Comparison of ENCODE assay signal across 8 cellular contexts in the genomic region with DNA sequence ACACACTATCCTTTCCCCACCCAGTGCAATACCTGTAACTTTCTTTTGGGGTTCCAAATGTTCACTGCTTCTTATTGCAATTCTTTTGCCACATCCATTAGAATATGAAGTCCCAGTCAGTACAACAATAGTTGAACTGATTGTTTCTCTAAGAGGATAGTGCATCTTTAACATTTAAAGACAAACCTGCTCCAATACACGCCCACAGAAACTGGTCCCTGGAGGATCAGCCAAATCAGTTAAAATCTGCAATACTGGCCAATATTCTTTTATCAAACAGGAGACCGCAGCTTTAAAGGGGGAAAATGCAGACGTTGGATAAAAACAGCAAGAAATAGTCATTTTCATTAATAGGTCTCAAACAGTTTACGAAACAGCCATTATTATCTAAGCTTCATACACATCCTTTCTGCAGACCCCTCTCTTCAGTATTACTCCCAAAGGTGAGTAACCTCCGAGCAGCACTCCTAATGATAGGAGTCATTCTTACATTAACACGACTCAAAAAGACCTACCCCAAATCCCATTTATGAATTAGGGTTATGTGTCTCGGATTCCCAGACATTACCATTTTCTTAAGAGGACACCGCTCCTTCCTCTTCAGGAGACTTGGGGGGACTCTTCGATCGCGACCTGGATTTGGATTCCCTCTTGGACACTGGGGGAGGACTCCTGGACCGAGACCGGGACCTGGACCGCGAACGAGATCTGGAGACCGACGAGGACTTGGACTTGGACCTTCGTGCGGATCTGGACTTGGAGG. TPM values are rescaled to one million over a fixed set of nuclear protein-coding genes. Genes with fewer than 3 reads are reported as not detected.
DNase-seq lines count a peak whose midpoint lies in the region; ATAC-seq and TF ChIP-seq lines count a peak whose summit lies in the region.

No MANE protein-coding gene starts in this region.

- no peaks in the 10 kb centered on the region for H3K9me3 ChIP-seq in CD4-positive, CD25-positive, alpha-beta regulatory T cell (ENCODE audit: control insufficient read depth in 2 of 2, low read length in 2 of 2)
- H3K9me3 ChIP-seq in MM.1S (replicated peaks; ENCODE audit: insufficient read depth, low read length), result no peaks in the 10 kb centered on the region

- peak overlapping the region; percentile 99 for H3K9ac ChIP-seq in MM.1S (ENCODE audit: low read length)

- H3F3A ChIP-seq in MM.1S (ENCODE audit: insufficient read depth, low read length), result peaks cover 58% of the 10 kb centered on the region

- peak overlapping the region; percentile 88 to 97 (median 96) for H3K4me3 Mint-ChIP-seq in CD4-positive, CD25-positive, alpha-beta regulatory T cell
- peak overlapping the region; percentile 92 for H3K4me3 Mint-ChIP-seq in natural killer cell treated with Interleukin-12 subunit alpha and Interleukin-12 subunit beta and Interleukin-15 and Interleukin-18, amount 100 ng/mL, for 72 hours

- H3K36me3 Mint-ChIP-seq in CD4-positive, CD25-positive, alpha-beta regulatory T cell, result peaks cover 40% of the 10 kb centered on the region
- H3K36me3 Mint-ChIP-seq in natural killer cell treated with Interleukin-12 subunit alpha and Interleukin-12 subunit beta and Interleukin-15 and Interleukin-18, amount 100 ng/mL, for 72 hours, result peaks cover 39% of the 10 kb centered on the region

- H2AFZ ChIP-seq in MM.1S (ENCODE audit: low read length), result no peak overlapping the region

- H3K27me3 Mint-ChIP-seq in CD4-positive, CD25-positive, alpha-beta regulatory T cell, result peaks cover 10% of the 10 kb centered on the region
- no peaks in the 10 kb centered on the region for H3K27me3 Mint-ChIP-seq in natural killer cell treated with Interleukin-12 subunit alpha and Interleukin-12 subunit beta and Interleukin-15 and Interleukin-18, amount 100 ng/mL, for 72 hours

- TF ChIP-seq CTCF in MM.1S (IDR thresholded peaks at IDR 0.05; ENCODE audit: low read length) (no peak), omental fat pad (IDR thresholded peaks at IDR 0.05) (no peak)

- H3K4me2 ChIP-seq in MM.1S (ENCODE audit: low read depth, low read length), result peak overlapping the region; percentile 83

- H3K27ac Mint-ChIP-seq in CD4-positive, CD25-positive, alpha-beta regulatory T cell, result peak overlapping the region; percentile 94 to 99 (median 99)
- peak overlapping the region; percentile 79 to 87 for H3K27ac Mint-ChIP-seq in natural killer cell treated with Interleukin-12 subunit alpha and Interleukin-12 subunit beta and Interleukin-15 and Interleukin-18, amount 100 ng/mL, for 72 hours

- peaks cover 76% of the 10 kb centered on the region for H3K79me2 ChIP-seq in MM.1S (ENCODE audit: low read length)

- peaks cover 45% of the 10 kb centered on the region for H3K36me3 ChIP-seq in CD4-positive, CD25-positive, alpha-beta regulatory T cell (ENCODE audit: control insufficient read depth, insufficient read depth, low read length)
- peaks cover 33% of the 10 kb centered on the region for H3K36me3 ChIP-seq in MM.1S (replicated peaks; ENCODE audit: insufficient read depth, low read length)

- peak overlapping the region; percentile 99 for H3K27ac ChIP-seq in CD4-positive, CD25-positive, alpha-beta regulatory T cell (ENCODE audit: insufficient read depth, low read length, poor library complexity, severe bottlenecking)
- H3K27ac ChIP-seq in MM.1S (ENCODE audit: low read length) (peak overlapping the region; percentile 92), cingulate gyrus (ENCODE audit: low read depth, low read length) (peak overlapping the region; percentile 96)

- peaks cover 33% of the 10 kb centered on the region for H4K20me1 ChIP-seq in MM.1S (ENCODE audit: insufficient read depth, low read length)

- peaks cover 0 to 3% (median 0%) of the 10 kb centered on the region in 7 donors for H3K9me3 Mint-ChIP-seq in CD4-positive, CD25-positive, alpha-beta regulatory T cell
- H3K9me3 Mint-ChIP-seq in natural killer cell treated with Interleukin-12 subunit alpha and Interleukin-12 subunit beta and Interleukin-15 and Interleukin-18, amount 100 ng/mL, for 72 hours, result no peaks in the 10 kb centered on the region

- ATAC-seq in CD4-positive, CD25-positive, alpha-beta regulatory T cell (ENCODE audit: low read depth in 2 of 2), result no peak
- ATAC-seq in natural killer cell treated with Interleukin-12 subunit alpha and Interleukin-12 subunit beta and Interleukin-15 and Interleukin-18, amount 100 ng/mL, for 72 hours, result no peak
- ATAC-seq in omental fat pad (ENCODE audit: low FRiP score) (no peak), HG03432 (IDR thresholded peaks at IDR 0.05; ENCODE audit: unreplicated experiment) (no peak)

- peaks cover 69% of the 10 kb centered on the region for H3K4me1 ChIP-seq in CD4-positive, CD25-positive, alpha-beta regulatory T cell (ENCODE audit: control insufficient read depth, insufficient read depth, low read length, poor library complexity, severe bottlenecking)
- peaks cover 19% of the 10 kb centered on the region for H3K4me1 ChIP-seq in MM.1S (ENCODE audit: low read length)

- H3K9me2 ChIP-seq in MM.1S (replicated peaks; ENCODE audit: insufficient read depth, low read length), result no peaks in the 10 kb centered on the region

- no peak for DNase-seq in CD4-positive, CD25-positive, alpha-beta regulatory T cell
- DNase-seq in MM.1S (peak; percentile 47), DMS153 (lab: John Stamatoyannopoulos, UW) (no peak), omental fat pad (ENCODE audit: low spot score) (no peak), midbrain (lab: John Stamatoyannopoulos, UW) (no peak)
- no peak for DNase-seq in natural killer cell treated with Interleukin-12 subunit alpha and Interleukin-12 subunit beta and Interleukin-15 and Interleukin-18, amount 100 ng/mL, for 72 hours (ENCODE audit: low spot score)

- H3K4me1 Mint-ChIP-seq in CD4-positive, CD25-positive, alpha-beta regulatory T cell, result peaks cover 31 to 70% (median 57%) of the 10 kb centered on the region in 4 donors
- H3K4me1 Mint-ChIP-seq in natural killer cell treated with Interleukin-12 subunit alpha and Interleukin-12 subunit beta and Interleukin-15 and Interleukin-18, amount 100 ng/mL, for 72 hours (ENCODE audit: low read depth in 2 of 2), result peaks cover 49 to 55% of the 10 kb centered on the region in 2 donors

- no peaks in the 10 kb centered on the region for H3K27me3 ChIP-seq in CD4-positive, CD25-positive, alpha-beta regulatory T cell (ENCODE audit: control insufficient read depth, insufficient read depth, low read length)
- no peaks in the 10 kb centered on the region for H3K27me3 ChIP-seq in MM.1S (replicated peaks; ENCODE audit: insufficient read depth, low read length)

- H3K4me3 ChIP-seq in CD4-positive, CD25-positive, alpha-beta regulatory T cell (ENCODE audit: low read depth, low read length), result peak overlapping the region; percentile 90
- H3K4me3 ChIP-seq in MM.1S (ENCODE audit: low read length), result peak overlapping the region; percentile 95

RNA-seq across cellular contexts. Expression of gene SRSF2, which starts 1.4 kb away (rescaled TPM):
- 444 TPM for total RNA-seq in CD4-positive, CD25-positive, alpha-beta regulatory T cell
- 100 to 1,000 TPM in 1 of 4 donors, 10 to 100 TPM in 3; 86.0 to 113 (median 93.7) TPM for polyA plus RNA-seq in CD4-positive, CD25-positive, alpha-beta regulatory T cell
- total RNA-seq in natural killer cell treated with Interleukin-12 subunit alpha and Interleukin-12 subunit beta and Interleukin-15 and Interleukin-18, amount 100 ng/mL, for 72 hours, result 100 to 1,000 TPM; 373 to 571 TPM
- total RNA-seq in omental fat pad, result 100 to 1,000 TPM; 208 to 463 (median 244) TPM

RNA-seq across cellular contexts. Expression of gene MFSD11, which starts 2.2 kb away (rescaled TPM):
- 45.6 TPM for total RNA-seq in CD4-positive, CD25-positive, alpha-beta regulatory T cell
- 10 to 100 TPM; 22.3 to 38.5 (median 26.1) TPM for polyA plus RNA-seq in CD4-positive, CD25-positive, alpha-beta regulatory T cell
- total RNA-seq in natural killer cell treated with Interleukin-12 subunit alpha and Interleukin-12 subunit beta and Interleukin-15 and Interleukin-18, amount 100 ng/mL, for 72 hours, result 10 to 100 TPM; 18.1 to 25.5 TPM
- total RNA-seq in omental fat pad, result 10 to 100 TPM; 17.9 to 38.9 (median 26.3) TPM

RNA-seq across cellular contexts. Expression of gene METTL23, which starts 9.1 kb away (rescaled TPM):
- total RNA-seq in CD4-positive, CD25-positive, alpha-beta regulatory T cell, result 44.1 TPM
- polyA plus RNA-seq in CD4-positive, CD25-positive, alpha-beta regulatory T cell, result 100 to 1,000 TPM; 130 to 175 (median 162) TPM
- 10 to 100 TPM; 26.4 to 37.0 TPM for total RNA-seq in natural killer cell treated with Interleukin-12 subunit alpha and Interleukin-12 subunit beta and Interleukin-15 and Interleukin-18, amount 100 ng/mL, for 72 hours
- 10 to 100 TPM; 13.6 to 30.2 (median 26.9) TPM for total RNA-seq in omental fat pad

RNA-seq across cellular contexts. Expression of gene JMJD6, which starts 9.4 kb away (rescaled TPM):
- total RNA-seq in CD4-positive, CD25-positive, alpha-beta regulatory T cell, result 124 TPM
- polyA plus RNA-seq in CD4-positive, CD25-positive, alpha-beta regulatory T cell, result 10 to 100 TPM; 21.0 to 38.3 (median 33.6) TPM
- total RNA-seq in natural killer cell treated with Interleukin-12 subunit alpha and Interleukin-12 subunit beta and Interleukin-15 and Interleukin-18, amount 100 ng/mL, for 72 hours, result 10 to 100 TPM; 74.3 to 97.1 TPM
- total RNA-seq in omental fat pad, result 10 to 100 TPM; 17.7 to 40.4 (median 30.4) TPM

RNA-seq across cellular contexts. Expression of gene MXRA7, which starts 25.0 kb away (rescaled TPM):
- 5.0 TPM for total RNA-seq in CD4-positive, CD25-positive, alpha-beta regulatory T cell
- 1 to 10 TPM; 2.2 to 8.8 (median 5.4) TPM for polyA plus RNA-seq in CD4-positive, CD25-positive, alpha-beta regulatory T cell
- 10 to 100 TPM; 18.1 to 19.4 TPM for total RNA-seq in natural killer cell treated with Interleukin-12 subunit alpha and Interleukin-12 subunit beta and Interleukin-15 and Interleukin-18, amount 100 ng/mL, for 72 hours
- total RNA-seq in omental fat pad, result 100 to 1,000 TPM; 150 to 231 (median 194) TPM
